In the genomic region with DNA sequence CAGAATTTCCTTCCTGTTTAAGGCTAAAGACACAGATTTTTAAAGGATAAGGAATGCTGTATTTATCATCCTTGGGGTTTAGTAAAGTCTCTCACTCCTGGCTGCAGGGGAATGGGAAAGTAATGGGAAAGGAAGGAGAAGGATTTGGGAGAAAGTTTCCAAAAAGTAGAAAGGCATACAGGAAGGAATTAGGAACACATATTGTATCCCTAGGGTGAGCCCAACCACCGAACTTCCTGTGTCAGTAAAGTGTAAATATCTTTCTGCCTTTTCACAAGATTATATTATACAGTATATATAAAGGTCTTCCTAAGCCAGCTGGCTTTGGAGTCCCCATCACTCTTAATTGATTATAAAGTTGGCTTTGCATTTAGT, we compare ENCODE assay signal across 21 cellular contexts. TPM values are rescaled to one million over a fixed set of nuclear protein-coding genes. Genes with fewer than 3 reads are reported as not detected.
DNase-seq lines count a peak whose midpoint lies in the region; ATAC-seq, FAIRE-seq and TF ChIP-seq lines count a peak whose summit lies in the region.
"Had no signal": no experiment of that assay in that cellular context is flagged by ENCODE, and none has a peak within 500 bp of the region (broad histone marks: within the 10 kb centered on the region; RNA-seq: fewer than 3 reads in every experiment).

No MANE protein-coding gene starts in this region.

- H3K9me3 ChIP-seq in BLaER1 (peaks cover 5% of the 10 kb centered on the region; the same call in 1 of the 2 replicates), heart left ventricle (no peaks in the 10 kb centered on the region)
- H3K9me3 ChIP-seq: Caco-2, stomach had no signal

- WGBS in heart left ventricle, 4 donors: 36 to 54% (median 47%) methylated on average over 1 of the region's 1 CpG

- H3K36me3 Mint-ChIP-seq in WTC11 (no peaks in the 10 kb centered on the region), naive B cell (no peaks in the 10 kb centered on the region)
- H3K36me3 Mint-ChIP-seq: activated naive CD8-positive, alpha-beta T cell had no signal

- H3K27me3 ChIP-seq in BLaER1 (no peaks in the 10 kb centered on the region), heart left ventricle (no peaks in the 10 kb centered on the region)
- H3K27me3 ChIP-seq: brain microvascular endothelial cell had no signal

- CTCF ChIA-PET in WTC11 (lab: Charles Lee): no interaction called here

- H3K36me3 ChIP-seq in BLaER1 (no peaks in the 10 kb centered on the region), heart left ventricle (no peaks in the 10 kb centered on the region)
- H3K36me3 ChIP-seq: brain microvascular endothelial cell, stomach had no signal

- no peak for FAIRE-seq in GM12892 (lab: Jason Lieb, UNC)
- FAIRE-seq: G401.6 had no signal

- H3K4me1 Mint-ChIP-seq in WTC11 (0 out of 2 replicates have a peak, but pooled peaks cover 2% of the 10 kb centered on the region), naive B cell (peaks cover 7 to 12% (median 10%) of the 10 kb centered on the region in 3 donors)

- ATAC-seq in GM19025 (IDR thresholded peaks at IDR 0.05; ENCODE audit: low read depth, unreplicated experiment): peak; percentile 11
- ATAC-seq in WTC11: no peak
- no peak for ATAC-seq in naive B cell (ENCODE audit: low read depth in 2 of 2)
- no peak for ATAC-seq in heart left ventricle

- TF ChIP-seq CTCF in WTC11 (IDR thresholded peaks at IDR 0.05): no peak
- TF ChIP-seq CTCF in heart left ventricle (IDR thresholded peaks at IDR 0.05): no peak

- POLR2A ChIA-PET in WTC11 (lab: Charles Lee): no interaction called here

- H3K27me3 Mint-ChIP-seq in WTC11 (ENCODE audit: low read depth): peaks cover 5% of the 10 kb centered on the region
- peaks cover 4 to 13% (median 9%) of the 10 kb centered on the region in 3 donors for H3K27me3 Mint-ChIP-seq in naive B cell
- H3K27me3 Mint-ChIP-seq: activated CD4-positive, alpha-beta memory T cell treated with anti-CD3 and anti-CD28 coated beads, Interleukin-2, amount 10 ng/mL, durations not matched to agents 7 days and 5 days; activated T-cell treated with anti-CD3 and anti-CD28 coated beads, Interleukin-2, amount 50 U/mL, for 24 hours had no signal

- intact Hi-C loops in heart left ventricle (cut with DNase I): no loop called here

- H3K4me1 ChIP-seq in BLaER1 (peaks cover 13% of the 10 kb centered on the region), heart left ventricle (peaks cover 0 to 18% (median 0%) of the 10 kb centered on the region in 12 donors)
- H3K4me1 ChIP-seq: stomach had no signal

- H3K9ac ChIP-seq in BLaER1: no peak overlapping the region

- H3K27ac ChIP-seq in BLaER1: no peak overlapping the region
- H3K27ac ChIP-seq in heart left ventricle: peak overlapping the region in 1 of 12 donors; percentile 79
- H3K27ac ChIP-seq: brain microvascular endothelial cell, epithelial cell of prostate had no signal

- H3K27ac Mint-ChIP-seq in WTC11 (peak overlapping the region; percentile 7; the same call in 1 of the 2 replicates), naive B cell (peak overlapping the region in 4 of 6 donors; percentile 46 to 85 (median 70))
- H3K27ac Mint-ChIP-seq: activated CD4-positive, alpha-beta memory T cell treated with anti-CD3 and anti-CD28 coated beads, Interleukin-2, amount 10 ng/mL, durations not matched to agents 7 days and 5 days; activated naive CD8-positive, alpha-beta T cell; activated T-cell treated with anti-CD3 and anti-CD28 coated beads, Interleukin-2, amount 50 U/mL, for 24 hours; T-helper 1 cell treated with Interleukin-12 subunit alpha and Interleukin-12 subunit beta and Interleukin-4 antibody, amounts not matched to agents 30 μg/mL and 1 μg/mL, for 36 hours had no signal

- H3K9me3 Mint-ChIP-seq in WTC11 (no peaks in the 10 kb centered on the region), naive B cell (no peaks in the 10 kb centered on the region)
- H3K9me3 Mint-ChIP-seq: activated CD4-positive, alpha-beta memory T cell treated with anti-CD3 and anti-CD28 coated beads, Interleukin-2, amount 10 ng/mL, durations not matched to agents 7 days and 5 days; activated T-cell treated with anti-CD3 and anti-CD28 coated beads, Interleukin-2, amount 50 U/mL, for 24 hours; T-helper 1 cell treated with Interleukin-12 subunit alpha and Interleukin-12 subunit beta and Interleukin-4 antibody, amounts not matched to agents 30 μg/mL and 1 μg/mL, for 36 hours had no signal

- H4K20me1 ChIP-seq in BLaER1: no peaks in the 10 kb centered on the region

- H3K4me3 Mint-ChIP-seq in WTC11 (no peak overlapping the region), naive B cell (peak overlapping the region in 4 of 8 donors; percentile 4 to 27 (median 12))
- H3K4me3 Mint-ChIP-seq: activated CD4-positive, alpha-beta memory T cell treated with anti-CD3 and anti-CD28 coated beads, Interleukin-2, amount 10 ng/mL, durations not matched to agents 7 days and 5 days; activated naive CD8-positive, alpha-beta T cell; activated T-cell treated with anti-CD3 and anti-CD28 coated beads, Interleukin-2, amount 50 U/mL, for 24 hours; T-helper 1 cell treated with Interleukin-12 subunit alpha and Interleukin-12 subunit beta and Interleukin-4 antibody, amounts not matched to agents 30 μg/mL and 1 μg/mL, for 36 hours had no signal

- TF ChIP-seq POLR2A in GM12892 (IDR thresholded peaks at IDR 0.05; ENCODE audit: low read depth, low read length): no peak
- TF ChIP-seq POLR2A in heart left ventricle (IDR thresholded peaks at IDR 0.05): no peak

- peak overlapping the region; percentile 66 for H3K4me2 ChIP-seq in BLaER1

- no peak overlapping the region for H3K4me3 ChIP-seq in BLaER1
- H3K4me3 ChIP-seq in heart left ventricle: no peak overlapping the region
- H3K4me3 ChIP-seq: stomach had no signal

- DNase-seq in WTC11 (ENCODE audit: low spot score) (no peak), naive B cell (no peak), GM12892 (ENCODE audit: insufficient read length) (no peak), heart left ventricle (no peak), DMS 273 treated with DMSO at 0.1 percent for 48 hours (lab: John Stamatoyannopoulos, UW) (no peak), islet precursor cell (no peak)
- DNase-seq: activated CD4-positive, alpha-beta memory T cell treated with anti-CD3 and anti-CD28 coated beads, Interleukin-2, amount 10 ng/mL, durations not matched to agents 7 days and 5 days; activated T-cell treated with anti-CD3 and anti-CD28 coated beads, Interleukin-2, amount 50 U/mL, for 24 hours; Caco-2; foreskin melanocyte; NCI-H2081; NCI-H524; stimulated activated CD4-positive, alpha-beta T cell treated with anti-CD3 and anti-CD28 coated beads, Interleukin-1b, Interleukin-23, amount 100 ng/mL, for 48 hours; stomach had no signal

TF ChIP-seq in WTC11, 78 proteins besides CTCF, POLR2A, EP300 and RAD21 (continues in another document):
- TF ChIP-seq, protein P1, sequence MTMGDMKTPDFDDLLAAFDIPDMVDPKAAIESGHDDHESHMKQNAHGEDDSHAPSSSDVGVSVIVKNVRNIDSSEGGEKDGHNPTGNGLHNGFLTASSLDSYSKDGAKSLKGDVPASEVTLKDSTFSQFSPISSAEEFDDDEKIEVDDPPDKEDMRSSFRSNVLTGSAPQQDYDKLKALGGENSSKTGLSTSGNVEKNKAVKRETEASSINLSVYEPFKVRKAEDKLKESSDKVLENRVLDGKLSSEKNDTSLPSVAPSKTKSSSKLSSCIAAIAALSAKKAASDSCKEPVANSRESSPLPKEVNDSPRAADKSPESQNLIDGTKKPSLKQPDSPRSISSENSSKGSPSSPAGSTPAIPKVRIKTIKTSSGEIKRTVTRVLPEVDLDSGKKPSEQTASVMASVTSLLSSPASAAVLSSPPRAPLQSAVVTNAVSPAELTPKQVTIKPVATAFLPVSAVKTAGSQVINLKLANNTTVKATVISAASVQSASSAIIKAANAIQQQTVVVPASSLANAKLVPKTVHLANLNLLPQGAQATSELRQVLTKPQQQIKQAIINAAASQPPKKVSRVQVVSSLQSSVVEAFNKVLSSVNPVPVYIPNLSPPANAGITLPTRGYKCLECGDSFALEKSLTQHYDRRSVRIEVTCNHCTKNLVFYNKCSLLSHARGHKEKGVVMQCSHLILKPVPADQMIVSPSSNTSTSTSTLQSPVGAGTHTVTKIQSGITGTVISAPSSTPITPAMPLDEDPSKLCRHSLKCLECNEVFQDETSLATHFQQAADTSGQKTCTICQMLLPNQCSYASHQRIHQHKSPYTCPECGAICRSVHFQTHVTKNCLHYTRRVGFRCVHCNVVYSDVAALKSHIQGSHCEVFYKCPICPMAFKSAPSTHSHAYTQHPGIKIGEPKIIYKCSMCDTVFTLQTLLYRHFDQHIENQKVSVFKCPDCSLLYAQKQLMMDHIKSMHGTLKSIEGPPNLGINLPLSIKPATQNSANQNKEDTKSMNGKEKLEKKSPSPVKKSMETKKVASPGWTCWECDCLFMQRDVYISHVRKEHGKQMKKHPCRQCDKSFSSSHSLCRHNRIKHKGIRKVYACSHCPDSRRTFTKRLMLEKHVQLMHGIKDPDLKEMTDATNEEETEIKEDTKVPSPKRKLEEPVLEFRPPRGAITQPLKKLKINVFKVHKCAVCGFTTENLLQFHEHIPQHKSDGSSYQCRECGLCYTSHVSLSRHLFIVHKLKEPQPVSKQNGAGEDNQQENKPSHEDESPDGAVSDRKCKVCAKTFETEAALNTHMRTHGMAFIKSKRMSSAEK (CRISPR knock-in tag; IDR thresholded peaks at IDR 0.05; ENCODE audit: borderline replicate concordance): no peak
- TF ChIP-seq NFATC4 (CRISPR knock-in tag; IDR thresholded peaks at IDR 0.05) (no peak), KAT7 (CRISPR knock-in tag; IDR thresholded peaks at IDR 0.05; ENCODE audit: borderline replicate concordance) (no peak)
- TF ChIP-seq, protein P2, sequence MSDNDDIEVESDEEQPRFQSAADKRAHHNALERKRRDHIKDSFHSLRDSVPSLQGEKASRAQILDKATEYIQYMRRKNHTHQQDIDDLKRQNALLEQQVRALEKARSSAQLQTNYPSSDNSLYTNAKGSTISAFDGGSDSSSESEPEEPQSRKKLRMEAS (CRISPR knock-in tag; IDR thresholded peaks at IDR 0.05): no peak

RNA-seq across cellular contexts. Expression of a gene that starts 12.0 kb away (rescaled TPM):
- 23.7 to 24.6 TPM (median 23.8 TPM) in 3 replicates for total RNA-seq in WTC11 (2021)
- 10 to 100 TPM; 29.5 to 44.0 (median 35.4) TPM for polyA plus RNA-seq in naive B cell (ENCODE audit: low read depth in 6 of 6)
- 13.1 TPM for polyA plus RNA-seq in GM12892 (2012; ENCODE audit: missing spikeins)
- 10 to 100 TPM; 30.8 to 84.2 (median 51.1) TPM for total RNA-seq in heart left ventricle
- polyA plus RNA-seq in heart left ventricle: 10 to 100 TPM; 16.9 to 44.9 TPM

RNA-seq across cellular contexts. Expression of a gene that starts 53.9 kb away (rescaled TPM):
- total RNA-seq in WTC11 (2021) (46.6 to 53.8 TPM (median 48.3 TPM) in 3 replicates), heart left ventricle (100 to 1,000 TPM in 8 of 9 donors, 10 to 100 TPM in 1; 73.9 to 179 (median 155) TPM)
- polyA plus RNA-seq in naive B cell (ENCODE audit: low read depth in 6 of 6) (10 to 100 TPM; 27.7 to 47.2 (median 33.4) TPM), heart left ventricle (10 to 100 TPM; 75.6 to 91.2 TPM)
- polyA plus RNA-seq in GM12892 (2012; ENCODE audit: missing spikeins): 47.6 TPM

RNA-seq across cellular contexts. Expression of a gene that starts 55.1 kb away (rescaled TPM):
- total RNA-seq in WTC11 (2021) (9.7 to 10.9 TPM (median 9.9 TPM) in 3 replicates), heart left ventricle (1 to 10 TPM; 1.7 to 4.2 (median 2.4) TPM)
- polyA plus RNA-seq in naive B cell (ENCODE audit: low read depth in 6 of 6) (1 to 10 TPM; 2.3 to 4.8 (median 3.3) TPM), heart left ventricle (1 to 10 TPM in 1 of 2 donors, under 1 TPM in 1; 0.95 to 1.7 TPM)
- 5.6 TPM for polyA plus RNA-seq in GM12892 (2012; ENCODE audit: missing spikeins)
